Comparison of ENCODE assay signal across 15 cellular contexts in genomic region chr14:54451178-54451601, GRCh38.
"Had no signal": no experiment of that assay in that cellular context is flagged by ENCODE, and none has a peak within 500 bp of the region (broad histone marks: within the 10 kb centered on the region; RNA-seq: fewer than 3 reads in every experiment).

No MANE protein-coding gene starts in this region.

- H3K9me3 ChIP-seq: lower lobe of right lung, pancreas, tibial nerve had no signal

- H3K27me3 ChIP-seq: cardiac muscle cell, tibial nerve had no signal

- H3K4me1 Mint-ChIP-seq: T-helper 17 cell had no signal

- H3K36me3 Mint-ChIP-seq: activated naive CD4-positive, alpha-beta T cell treated with anti-CD3 and anti-CD28 coated beads, Interleukin-2, amount 50 U/mL, for 72 hours; WTC11 had no signal

- H3K9me3 Mint-ChIP-seq: activated naive CD4-positive, alpha-beta T cell treated with anti-CD3 and anti-CD28 coated beads, Interleukin-2, amount 50 U/mL, for 72 hours; activated T-cell treated with anti-CD3 and anti-CD28 coated beads, Interleukin-2, amount 50 U/mL, for 72 hours; neural crest cell; WTC11 had no signal

- H3K27ac Mint-ChIP-seq: activated naive CD4-positive, alpha-beta T cell treated with anti-CD3 and anti-CD28 coated beads, Interleukin-2, amount 50 U/mL, for 72 hours; activated T-cell treated with anti-CD3 and anti-CD28 coated beads, Interleukin-2, amount 50 U/mL, for 72 hours; T-helper 17 cell; WTC11 had no signal

- H3K4me3 Mint-ChIP-seq: neural crest cell, T-helper 17 cell, WTC11 had no signal

- ATAC-seq: T-helper 17 cell, WTC11 had no signal

- DNase-seq: activated CD8-positive, alpha-beta memory T cell treated with anti-CD3 and anti-CD28 coated beads, Interleukin-2, amount 50 U/mL, for 48 hours; activated gamma-delta T cell; erythroblast; left cardiac atrium; midbrain; pancreas; stimulated activated naive CD4-positive, alpha-beta T cell; T-helper 17 cell had no signal

- FAIRE-seq: pancreas had no signal

- H3K4me1 ChIP-seq: lower lobe of right lung, pancreas had no signal

- H3K27ac ChIP-seq: cardiac muscle cell, lower lobe of right lung, pancreas, tibial nerve had no signal

- H3K4me3 ChIP-seq: cardiac muscle cell, lower lobe of right lung, pancreas, tibial nerve had no signal

- H3K36me3 ChIP-seq: cardiac muscle cell, lower lobe of right lung, pancreas, tibial nerve had no signal
